Comparison of ENCODE assay signal across 10 cellular contexts in genomic region chr17:74514632-74515035, GRCh38. TPM values are rescaled to one million over a fixed set of nuclear protein-coding genes. Genes with fewer than 3 reads are reported as not detected.
DNase-seq lines count a peak whose midpoint lies in the region; ATAC-seq, FAIRE-seq and TF ChIP-seq lines count a peak whose summit lies in the region.
"Had no signal": no experiment of that assay in that cellular context is flagged by ENCODE, and none has a peak within 500 bp of the region (broad histone marks: within the 10 kb centered on the region; RNA-seq: fewer than 3 reads in every experiment).

No MANE protein-coding gene starts in this region.

- H2AFZ ChIP-seq in keratinocyte (ENCODE audit: control insufficient read depth, low read length), result no peak overlapping the region

- H3K9ac ChIP-seq in keratinocyte (ENCODE audit: control insufficient read depth, extremely low read depth, insufficient read depth, low read length), result no peak overlapping the region

- no peaks in the 10 kb centered on the region for H3K4me1 ChIP-seq in keratinocyte (ENCODE audit: control insufficient read depth, extremely low read depth, insufficient read depth, low read length)

- H3K9me1 ChIP-seq in keratinocyte (ENCODE audit: control insufficient read depth, extremely low read depth, insufficient read depth, low read length), result no peaks in the 10 kb centered on the region

- H3K36me3 Mint-ChIP-seq in activated CD8-positive, alpha-beta T cell treated with anti-CD3 and anti-CD28 coated beads, Interleukin-2, amount 10 ng/mL, durations not matched to agents 7 days and 5 days (ENCODE audit: low read depth), result peaks cover 12% of the 10 kb centered on the region

- CTCF ChIA-PET in activated CD8-positive, alpha-beta T cell treated with anti-CD3 and anti-CD28 coated beads, Interleukin-2, amount 10 ng/mL, durations not matched to agents 7 days and 5 days (lab: Charles Lee), result no interaction called here

- H3K27me3 Mint-ChIP-seq in activated CD8-positive, alpha-beta T cell treated with anti-CD3 and anti-CD28 coated beads, Interleukin-2, amount 10 ng/mL, durations not matched to agents 7 days and 5 days (ENCODE audit: low read depth), result peaks cover 32% of the 10 kb centered on the region

- no peak overlapping the region for H3K4me2 ChIP-seq in keratinocyte (ENCODE audit: control insufficient read depth, extremely low read depth, insufficient read depth, low read depth, low read length)

- peak overlapping the region; percentile 96 for H3K27ac Mint-ChIP-seq in activated CD8-positive, alpha-beta T cell treated with anti-CD3 and anti-CD28 coated beads, Interleukin-2, amount 10 ng/mL, durations not matched to agents 7 days and 5 days

- no peak overlapping the region for H3K4me3 ChIP-seq in keratinocyte (ENCODE audit: control insufficient read depth in 2 of 3, extremely low read depth in 1 of 3, insufficient read depth in 2 of 3, low read depth in 1 of 3, low read length in 3 of 3)
- H3K4me3 ChIP-seq: heart right ventricle had no signal

- H3K9me3 Mint-ChIP-seq in activated CD8-positive, alpha-beta T cell treated with anti-CD3 and anti-CD28 coated beads, Interleukin-2, amount 10 ng/mL, durations not matched to agents 7 days and 5 days (ENCODE audit: insufficient read depth), result no peaks in the 10 kb centered on the region

- no peaks in the 10 kb centered on the region for H3K79me2 ChIP-seq in keratinocyte (ENCODE audit: control insufficient read depth, insufficient read depth, low read length)

- no peaks in the 10 kb centered on the region for H4K20me1 ChIP-seq in keratinocyte (ENCODE audit: control insufficient read depth, extremely low read depth, insufficient read depth, low read length)

- dilution Hi-C loops in keratinocyte (cut with MboI; ENCODE audit: extremely low pct_ligation_motif_present, low sequenced_read_pairs), result no loop called here

- H3K9me3 ChIP-seq in keratinocyte (ENCODE audit: control insufficient read depth, low read depth, low read length), result peaks cover 10% of the 10 kb centered on the region

- H3K36me3 ChIP-seq in keratinocyte (ENCODE audit: control insufficient read depth in 2 of 2, extremely low read depth in 1 of 2, insufficient read depth in 2 of 2, low read length in 2 of 2), result no peaks in the 10 kb centered on the region
- H3K36me3 ChIP-seq: heart right ventricle had no signal

- FAIRE-seq in keratinocyte (lab: Jason Lieb, UNC), result no peak

- TF ChIP-seq CTCF in keratinocyte (optimal IDR thresholded peaks at IDR 0.05 in 1 of 3, IDR thresholded peaks at IDR 0.05 in 1 of 3, conservative IDR thresholded peaks at IDR 0.05 in 1 of 3; ENCODE audit: extremely low read depth in 1 of 3, insufficient read depth in 2 of 3, low read length in 3 of 3), result no peak

- POLR2A ChIA-PET in activated CD8-positive, alpha-beta T cell treated with anti-CD3 and anti-CD28 coated beads, Interleukin-2, amount 10 ng/mL, durations not matched to agents 7 days and 5 days (lab: Charles Lee), result no interaction called here

- ATAC-seq in activated CD8-positive, alpha-beta T cell treated with anti-CD3 and anti-CD28 coated beads, Interleukin-2, amount 10 ng/mL, durations not matched to agents 7 days and 5 days, result peak; percentile 40
- ATAC-seq in HG02884 (IDR thresholded peaks at IDR 0.05; ENCODE audit: unreplicated experiment) (no peak), GM18517 (IDR thresholded peaks at IDR 0.05; ENCODE audit: unreplicated experiment) (no peak), HG03439 (IDR thresholded peaks at IDR 0.05; ENCODE audit: unreplicated experiment) (no peak)
- ATAC-seq: heart right ventricle had no signal

- DNase-seq in AG20443 (ENCODE audit: low spot score) (peak; percentile 5), DMS153 treated with DMSO at 0.1 percent for 48 hours (lab: John Stamatoyannopoulos, UW; ENCODE audit: unreplicated experiment) (peak; percentile 99), keratinocyte (ENCODE audit: low read depth, low spot score) (no peak), NCI-H1417 (lab: John Stamatoyannopoulos, UW) (no peak)
- DNase-seq in activated CD8-positive, alpha-beta T cell treated with anti-CD3 and anti-CD28 coated beads, Interleukin-2, amount 10 ng/mL, durations not matched to agents 7 days and 5 days, result no peak
- DNase-seq: heart right ventricle, occipital lobe had no signal

- peak overlapping the region; percentile 10 for H3K27ac ChIP-seq in keratinocyte (ENCODE audit: control insufficient read depth, insufficient read depth, low read length)
- H3K27ac ChIP-seq: heart right ventricle had no signal

- peak overlapping the region; percentile 55 for H3K4me3 Mint-ChIP-seq in activated CD8-positive, alpha-beta T cell treated with anti-CD3 and anti-CD28 coated beads, Interleukin-2, amount 10 ng/mL, durations not matched to agents 7 days and 5 days

- H3K4me1 Mint-ChIP-seq in activated CD8-positive, alpha-beta T cell treated with anti-CD3 and anti-CD28 coated beads, Interleukin-2, amount 10 ng/mL, durations not matched to agents 7 days and 5 days (ENCODE audit: low read depth), result peaks cover 5% of the 10 kb centered on the region

- H3K27me3 ChIP-seq in keratinocyte (ENCODE audit: control insufficient read depth, extremely low read depth, insufficient read depth, low read length), result no peaks in the 10 kb centered on the region

RNA-seq across cellular contexts. Expression of gene CD300LB, which starts 16.6 kb away (rescaled TPM):
- total RNA-seq in activated CD8-positive, alpha-beta T cell treated with anti-CD3 and anti-CD28 coated beads, Interleukin-2, amount 10 ng/mL, durations not matched to agents 7 days and 5 days, result not detected
- polyA plus RNA-seq in keratinocyte, result not detected in 3 replicates
- polyA plus RNA-seq in keratinocyte (2011; ENCODE audit: low read depth), result not detected
- polyA plus RNA-seq in keratinocyte (2011; cell fraction: cytosol; rRNA removed), result not detected in 2 replicates
- not detected in 2 replicates for polyA plus RNA-seq in keratinocyte (2011; cell fraction: nucleus; rRNA removed)
- not detected in 2 replicates for polyA plus RNA-seq in keratinocyte (2012; ENCODE audit: low replicate concordance)
- polyA minus RNA-seq in keratinocyte, result not detected in 3 replicates
- not detected for polyA minus RNA-seq in keratinocyte (2011; cell fraction: cytosol; rRNA and poly(A)+ RNA removed)
- polyA minus RNA-seq in keratinocyte (2011; cell fraction: nucleus; rRNA and poly(A)+ RNA removed), result not detected in 2 replicates
- total RNA-seq: occipital lobe had no signal

RNA-seq across cellular contexts. Expression of gene CD300C, which starts 31.3 kb away (rescaled TPM):
- total RNA-seq in activated CD8-positive, alpha-beta T cell treated with anti-CD3 and anti-CD28 coated beads, Interleukin-2, amount 10 ng/mL, durations not matched to agents 7 days and 5 days, result under 1 TPM; 0.47 to 0.57 TPM
- not detected in 3 replicates for polyA plus RNA-seq in keratinocyte
- not detected for polyA plus RNA-seq in keratinocyte (2011; ENCODE audit: low read depth)
- polyA plus RNA-seq in keratinocyte (2011; cell fraction: cytosol; rRNA removed), result not detected in 2 replicates
- not detected in 2 replicates for polyA plus RNA-seq in keratinocyte (2011; cell fraction: nucleus; rRNA removed)
- not detected in 2 replicates for polyA plus RNA-seq in keratinocyte (2012; ENCODE audit: low replicate concordance)
- polyA minus RNA-seq in keratinocyte, result not detected in 3 replicates
- not detected for polyA minus RNA-seq in keratinocyte (2011; cell fraction: cytosol; rRNA and poly(A)+ RNA removed)
- polyA minus RNA-seq in keratinocyte (2011; cell fraction: nucleus; rRNA and poly(A)+ RNA removed), result not detected in 2 replicates

RNA-seq across cellular contexts. Expression of gene CD300A, which starts 48.2 kb away (rescaled TPM):
- total RNA-seq in activated CD8-positive, alpha-beta T cell treated with anti-CD3 and anti-CD28 coated beads, Interleukin-2, amount 10 ng/mL, durations not matched to agents 7 days and 5 days, result 1 to 10 TPM; 2.1 to 2.8 TPM
- 0.07 to 0.10 TPM in 2 of 3 replicates, not detected in the other for polyA plus RNA-seq in keratinocyte
- not detected for polyA plus RNA-seq in keratinocyte (2011; ENCODE audit: low read depth)
- polyA plus RNA-seq in keratinocyte (2011; cell fraction: cytosol; rRNA removed), result not detected in 2 replicates
- 0.08 TPM in 1 of 2 replicates, not detected in the other for polyA plus RNA-seq in keratinocyte (2011; cell fraction: nucleus; rRNA removed)
- 0.11 TPM in 1 of 2 replicates, not detected in the other for polyA plus RNA-seq in keratinocyte (2012; ENCODE audit: low replicate concordance)
- polyA minus RNA-seq in keratinocyte, result not detected in 3 replicates
- not detected for polyA minus RNA-seq in keratinocyte (2011; cell fraction: cytosol; rRNA and poly(A)+ RNA removed)
- not detected in 2 replicates for polyA minus RNA-seq in keratinocyte (2011; cell fraction: nucleus; rRNA and poly(A)+ RNA removed)

RNA-seq across cellular contexts. Expression of gene CD300H, which starts 52.7 kb away (rescaled TPM):
- not detected for total RNA-seq in activated CD8-positive, alpha-beta T cell treated with anti-CD3 and anti-CD28 coated beads, Interleukin-2, amount 10 ng/mL, durations not matched to agents 7 days and 5 days
- polyA plus RNA-seq in keratinocyte, result not detected in 3 replicates
- not detected for polyA plus RNA-seq in keratinocyte (2011; ENCODE audit: low read depth)
- polyA plus RNA-seq in keratinocyte (2011; cell fraction: cytosol; rRNA removed), result not detected in 2 replicates
- not detected in 2 replicates for polyA plus RNA-seq in keratinocyte (2011; cell fraction: nucleus; rRNA removed)
- polyA plus RNA-seq in keratinocyte (2012; ENCODE audit: low replicate concordance), result not detected in 2 replicates
- polyA minus RNA-seq in keratinocyte, result not detected in 3 replicates
- not detected for polyA minus RNA-seq in keratinocyte (2011; cell fraction: cytosol; rRNA and poly(A)+ RNA removed)
- polyA minus RNA-seq in keratinocyte (2011; cell fraction: nucleus; rRNA and poly(A)+ RNA removed), result not detected in 2 replicates
- total RNA-seq: occipital lobe had no signal
- polyA plus RNA-seq: heart right ventricle had no signal

Comparison
In these comparisons a context has a peak if more than half of its experiments do, and no peak if none do; other contexts are left out.
1. DNase-seq: peak in AG20443 (single experiment) and DMS153 treated with DMSO at 0.1 percent for 48 hours (single experiment); none in activated CD8-positive, alpha-beta T cell treated with anti-CD3 and anti-CD28 coated beads, Interleukin-2, amount 10 ng/mL, durations not matched to agents 7 days and 5 days (single experiment), keratinocyte (single experiment) and NCI-H1417 (0 of 3).